ENCODE assay signal across 8 cellular contexts in genomic region chr19:55178781-55179569, GRCh38. TPM values are rescaled to one million over a fixed set of nuclear protein-coding genes. Genes with fewer than 3 reads are reported as not detected.
A peak's percentile ranks its signal among the peaks of the same experiment; 100 is the strongest.
DNase-seq lines count a peak whose midpoint lies in the region; ATAC-seq and FAIRE-seq lines count a peak whose summit lies in the region.

No MANE protein-coding gene starts in this region.

- H3K9me3 Mint-ChIP-seq in central memory CD8-positive, alpha-beta T cell, result no peaks in the 10 kb centered on the region

- H3K27ac Mint-ChIP-seq in central memory CD8-positive, alpha-beta T cell (ENCODE audit: low read depth), result peak overlapping the region; percentile 95

- peak; percentile 80 for FAIRE-seq in GM18507 (lab: Jason Lieb, UNC)

- H3K27me3 Mint-ChIP-seq in central memory CD8-positive, alpha-beta T cell, result peaks cover 91% of the 10 kb centered on the region

- H3K4me1 Mint-ChIP-seq in central memory CD8-positive, alpha-beta T cell, result peaks cover 23% of the 10 kb centered on the region

- H3K36me3 Mint-ChIP-seq in central memory CD8-positive, alpha-beta T cell (ENCODE audit: insufficient read depth), result peaks cover 17% of the 10 kb centered on the region

- DNase-seq in GM18507 (ENCODE audit: extremely low spot score, insufficient read length, low read depth), result peak; percentile 88
- DNase-seq in NCI-H2196 treated with DMSO at 0.1 percent for 48 hours (lab: John Stamatoyannopoulos, UW; ENCODE audit: unreplicated experiment), result peak; percentile 89
- DNase-seq in activated CD4-positive, CD25-positive, alpha-beta regulatory T cell treated with anti-CD3 and anti-CD28 coated beads, Interleukin-2, amount 50 U/mL, for 72 hours, result peak; percentile 86
- DNase-seq in central memory CD8-positive, alpha-beta T cell (ENCODE audit: low spot score in 2 of 2), result peak; percentile 94 to 97
- DNase-seq in kidney tubule cell (ENCODE audit: low spot score), result peak; percentile 77
- peak; percentile 76 to 82 for DNase-seq in stimulated activated CD4-positive, alpha-beta T cell treated with anti-CD3 and anti-CD28 coated beads, Interleukin-2, amount 100 ng/mL, for 48 hours
- no peak for DNase-seq in mesenteric fat pad (ENCODE audit: low spot score)

- peak; percentile 45 for ATAC-seq in HG03039 (IDR thresholded peaks at IDR 0.05; ENCODE audit: unreplicated experiment)
- peak; percentile 93 for ATAC-seq in central memory CD8-positive, alpha-beta T cell (replicated peaks; ENCODE audit: extremely low read depth, poor library complexity, severe bottlenecking)

- H3K4me3 Mint-ChIP-seq in central memory CD8-positive, alpha-beta T cell, result peak overlapping the region; percentile 78

RNA-seq across cellular contexts. Expression of gene SYT5, which starts 1.1 kb away (rescaled TPM):
- total RNA-seq in mesenteric fat pad, result not detected

RNA-seq across cellular contexts. Expression of gene DNAAF3, which starts 12.6 kb away (rescaled TPM):
- total RNA-seq in mesenteric fat pad, result 0.48 TPM

RNA-seq across cellular contexts. Expression of gene TNNI3, which starts 21.4 kb away (rescaled TPM):
- total RNA-seq in mesenteric fat pad, result not detected

RNA-seq across cellular contexts. Expression of gene TNNT1, which starts 30.0 kb away (rescaled TPM):
- not detected for total RNA-seq in mesenteric fat pad

RNA-seq across cellular contexts. Expression of gene PTPRH, which starts 30.3 kb away (rescaled TPM):
- total RNA-seq in mesenteric fat pad, result 1.00 TPM
